12 cellular contexts compared by ENCODE assay signal in the genomic region with DNA sequence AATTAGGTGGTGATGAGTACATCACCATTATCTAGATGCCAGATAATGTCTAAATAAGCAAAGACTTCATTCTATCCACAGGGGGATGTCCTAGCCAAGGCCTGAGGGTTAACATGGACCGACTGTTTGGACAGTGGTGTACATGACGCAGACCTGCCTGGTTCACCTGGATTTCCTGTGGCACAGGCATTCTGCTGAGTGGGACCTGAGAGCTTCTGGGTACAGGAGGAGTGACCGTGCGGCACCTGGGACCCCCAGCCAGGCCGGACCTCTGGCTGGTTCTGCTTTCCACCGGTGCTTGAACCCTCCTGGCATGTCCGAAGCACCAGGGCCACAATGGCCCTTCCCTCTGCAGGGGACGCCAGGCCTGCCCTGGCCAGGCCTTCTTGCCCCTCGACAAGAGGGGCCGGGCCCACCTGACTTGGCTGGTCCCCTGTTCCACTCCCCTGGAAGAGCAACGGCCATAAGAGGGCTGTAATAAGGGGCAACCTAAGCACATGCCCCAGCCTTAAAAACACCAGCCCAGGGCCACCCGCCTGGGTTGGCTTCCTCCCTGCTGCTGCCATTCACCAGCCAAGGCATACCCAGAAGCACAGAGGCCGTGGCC. TPM values are rescaled to one million over a fixed set of nuclear protein-coding genes. Genes with fewer than 3 reads are reported as not detected.
"Had no signal": no experiment of that assay in that cellular context is flagged by ENCODE, and none has a peak within 500 bp of the region (broad histone marks: within the 10 kb centered on the region; RNA-seq: fewer than 3 reads in every experiment).

No MANE protein-coding gene starts in this region.

- H3K4me1 ChIP-seq: psoas muscle, right lobe of liver had no signal

- H3K4me3 ChIP-seq: ascending aorta, hepatocyte, lower lobe of right lung, psoas muscle, right lobe of liver, testis had no signal

- H3K27ac ChIP-seq: ascending aorta, hepatocyte, lower lobe of right lung, psoas muscle, right lobe of liver, testis had no signal

- H3K27me3 ChIP-seq: ascending aorta, hepatocyte, right lobe of liver, testis had no signal

- H3K36me3 ChIP-seq: ascending aorta, lower lobe of right lung, right lobe of liver had no signal

- DNase-seq: activated CD4-positive, alpha-beta T cell treated with anti-CD3 and anti-CD28 coated beads, Interleukin-2, amount 10 ng/mL, durations not matched to agents 7 days and 5 days; activated naive CD4-positive, alpha-beta T cell; immature natural killer cell; nephron progenitor cell; stimulated activated CD4-positive, alpha-beta T cell treated with anti-CD3 and anti-CD28 coated beads, Interleukin-1b, Interleukin-23, amount 100 ng/mL, for 48 hours; stimulated activated naive CD8-positive, alpha-beta T cell treated with anti-CD3 and anti-CD28 coated beads, Interleukin-15, amount 100 ng/mL, for 72 hours; testis had no signal

- ATAC-seq: right lobe of liver; stimulated activated naive CD8-positive, alpha-beta T cell treated with anti-CD3 and anti-CD28 coated beads, Interleukin-15, amount 100 ng/mL, for 72 hours had no signal

- H3K9me3 ChIP-seq: ascending aorta, lower lobe of right lung, psoas muscle, right lobe of liver, testis had no signal

RNA-seq across cellular contexts. Expression of gene GFPT2, which starts 8.6 kb away (rescaled TPM):
- polyA plus RNA-seq: immature natural killer cell had no signal
